18 cellular contexts compared by ENCODE assay signal in genomic region chr2:105187531-105187930, GRCh38.
A peak's percentile ranks its signal among the peaks of the same experiment; 100 is the strongest.
DNase-seq lines count a peak whose midpoint lies in the region; ATAC-seq and FAIRE-seq lines count a peak whose summit lies in the region.
"Had no signal": no experiment of that assay in that cellular context is flagged by ENCODE, and none has a peak within 500 bp of the region (broad histone marks: within the 10 kb centered on the region; RNA-seq: fewer than 3 reads in every experiment).

No MANE protein-coding gene starts in this region.

- ATAC-seq in HG02623 (IDR thresholded peaks at IDR 0.05; ENCODE audit: unreplicated experiment) (no peak), GM21515 (IDR thresholded peaks at IDR 0.05; ENCODE audit: unreplicated experiment) (no peak)
- ATAC-seq: body of pancreas, gastrocnemius medialis, Panc1 had no signal

- DNase-seq in COLO829 (ENCODE audit: low spot score) = peak; percentile 55
- peak; percentile 65 for DNase-seq in HTR-8/SVneo (ENCODE audit: insufficient read length, low spot score)
- DNase-seq in astrocyte of the hippocampus (ENCODE audit: low read depth, low spot score) = peak; percentile 11
- DNase-seq in islet precursor cell = peak; percentile 62
- no peak for DNase-seq in GDM1 (lab: John Stamatoyannopoulos, UW)
- DNase-seq in NOMO-1 (lab: John Stamatoyannopoulos, UW; ENCODE audit: unreplicated experiment in 2 of 2) = no peak
- DNase-seq: activated B cell treated with CpG ODN at 0.5 μM for 24 hours; activated T-cell treated with anti-CD3 and anti-CD28 coated beads, Interleukin-2, amount 50 U/mL, for 48 hours; body of pancreas; DMS153; gastrocnemius medialis; Kasumi-1; nephron progenitor cell; spleen; stimulated activated CD4-positive, alpha-beta T cell treated with anti-CD3 and anti-CD28 coated beads, Interleukin-4, amount 100 ng/mL, for 4 hours had no signal

- no peak for FAIRE-seq in HTR-8/SVneo (lab: Jason Lieb, UNC)

Comparison
In these comparisons a context has a peak if more than half of its experiments do, and no peak if none do; other contexts are left out.
1. DNase-seq: peak in COLO829 (single experiment), HTR-8/SVneo (single experiment), astrocyte of the hippocampus (single experiment) and islet precursor cell (single experiment); none in GDM1 (single experiment) and NOMO-1 (0 of 2).